25 cellular contexts compared by ENCODE assay signal in the genomic region with DNA sequence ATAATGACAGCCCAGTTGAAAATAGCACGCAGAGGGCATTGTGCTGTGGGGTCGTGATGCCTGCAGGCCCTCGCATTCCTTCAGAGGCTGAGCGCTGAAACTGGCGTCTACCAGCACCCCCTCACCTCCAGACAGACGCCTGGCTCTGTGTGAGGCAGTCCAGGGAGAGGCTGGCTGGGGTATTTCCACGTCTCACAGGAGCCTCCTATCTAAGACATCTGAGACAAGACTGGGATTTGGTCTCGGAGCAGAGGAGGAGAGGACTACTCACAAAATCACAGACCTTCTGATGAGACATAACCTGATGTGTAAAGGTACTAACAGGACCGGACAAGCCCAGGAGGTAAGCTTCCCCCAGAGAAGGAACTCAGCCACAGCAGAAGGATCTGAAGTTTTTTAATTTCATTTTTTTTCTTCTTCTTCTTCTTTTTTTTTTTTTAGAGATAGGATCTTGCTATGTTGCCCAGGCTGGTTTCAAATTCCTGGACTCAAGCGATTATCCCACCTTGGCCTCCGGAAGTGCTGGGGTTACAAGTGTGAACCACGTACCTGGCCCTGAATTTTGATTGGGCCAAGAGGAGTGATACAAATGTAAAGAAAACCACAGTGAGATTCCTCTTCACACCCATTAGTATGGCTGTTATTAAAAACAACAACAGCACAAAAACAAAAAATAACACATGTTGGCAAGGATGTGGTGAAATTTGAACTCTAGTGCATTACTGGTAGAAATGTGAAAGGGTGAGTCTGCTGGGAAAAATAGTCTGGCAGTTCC.
"Had no signal": no experiment of that assay in that cellular context is flagged by ENCODE, and none has a peak within 500 bp of the region (broad histone marks: within the 10 kb centered on the region; RNA-seq: fewer than 3 reads in every experiment).

No MANE protein-coding gene starts in this region.

- H3K9me3 ChIP-seq: breast epithelium had no signal

- H3K27ac Mint-ChIP-seq: activated CD8-positive, alpha-beta T cell treated with anti-CD3 and anti-CD28 coated beads, Interleukin-2, amount 10 ng/mL, durations not matched to agents 7 days and 5 days; activated naive CD4-positive, alpha-beta T cell treated with anti-CD3 and anti-CD28 coated beads, Interleukin-2, amount 50 U/mL, for 24 hours; activated T-helper 1 cell treated with anti-CD3 and anti-CD28 coated beads, Interleukin-12 subunit alpha, Interleukin-12 subunit beta, Interleukin-2, Interleukin-4 antibody, amounts not matched to agents 30 ng/mL and 10 ng/mL and 1 ng/mL, durations not matched to agents 14 hours and 24 hours and 36 hours; T-helper 17 cell; WTC11 had no signal

- H3K27ac ChIP-seq: breast epithelium had no signal

- H3K4me1 ChIP-seq: breast epithelium had no signal

- H3K27me3 ChIP-seq: breast epithelium had no signal

- H3K9me3 Mint-ChIP-seq: activated naive CD4-positive, alpha-beta T cell treated with anti-CD3 and anti-CD28 coated beads, Interleukin-2, amount 50 U/mL, for 24 hours; activated T-helper 1 cell treated with anti-CD3 and anti-CD28 coated beads, Interleukin-12 subunit alpha, Interleukin-12 subunit beta, Interleukin-2, Interleukin-4 antibody, amounts not matched to agents 30 ng/mL and 10 ng/mL and 1 ng/mL, durations not matched to agents 14 hours and 24 hours and 36 hours; WTC11 had no signal

- H3K36me3 Mint-ChIP-seq: activated naive CD4-positive, alpha-beta T cell treated with anti-CD3 and anti-CD28 coated beads, Interleukin-2, amount 50 U/mL, for 24 hours; WTC11 had no signal

- H3K4me3 ChIP-seq: breast epithelium had no signal

- H3K36me3 ChIP-seq: breast epithelium had no signal

- H3K4me3 Mint-ChIP-seq: activated CD8-positive, alpha-beta T cell treated with anti-CD3 and anti-CD28 coated beads, Interleukin-2, amount 10 ng/mL, durations not matched to agents 7 days and 5 days; activated naive CD4-positive, alpha-beta T cell treated with anti-CD3 and anti-CD28 coated beads, Interleukin-2, amount 50 U/mL, for 24 hours; activated T-helper 1 cell treated with anti-CD3 and anti-CD28 coated beads, Interleukin-12 subunit alpha, Interleukin-12 subunit beta, Interleukin-2, Interleukin-4 antibody, amounts not matched to agents 30 ng/mL and 10 ng/mL and 1 ng/mL, durations not matched to agents 14 hours and 24 hours and 36 hours; T-helper 17 cell; WTC11 had no signal

- H3K4me1 Mint-ChIP-seq: activated naive CD4-positive, alpha-beta T cell treated with anti-CD3 and anti-CD28 coated beads, Interleukin-2, amount 50 U/mL, for 24 hours; T-helper 17 cell; WTC11 had no signal

- DNase-seq: activated CD4-positive, alpha-beta T cell treated with anti-CD3 and anti-CD28 coated beads for 48 hours; activated CD4-positive, alpha-beta T cell treated with anti-CD3 and anti-CD28 coated beads, Interleukin-2, amount 50 U/mL, for 4 hours; activated CD4-positive, CD25-positive, alpha-beta regulatory T cell treated with anti-CD3 and anti-CD28 coated beads, Interleukin-2, amount 50 U/mL, for 72 hours; activated CD8-positive, alpha-beta memory T cell treated with anti-CD3 and anti-CD28 coated beads, Interleukin-2, amount 50 U/mL, for 48 hours; activated CD8-positive, alpha-beta T cell treated with anti-CD3 and anti-CD28 coated beads, Interleukin-2, amount 10 ng/mL, durations not matched to agents 7 days and 5 days; activated effector memory CD4-positive, alpha-beta T cell treated with Interleukin-2 at 50 U/mL for 16 hours; activated naive CD4-positive, alpha-beta T cell; activated T-cell treated with anti-CD3 and anti-CD28 coated beads, Interleukin-2, amount 50 U/mL, for 1 hour; aorta; KG1; NCI-H1092 treated with DMSO at 0.1 percent for 48 hours; NCI-H1417 treated with DMSO at 0.1 percent for 48 hours; NCI-H1694 treated with DMSO at 0.1 percent for 48 hours; NCI-H2029 treated with DMSO at 0.1 percent for 48 hours; NCI-H345; NCI-H510A; NCI-H526 treated with DMSO at 0.1 percent for 48 hours; NCI-H82; SIG-M5; T-helper 17 cell; T-helper 9 cell had no signal
